ENCODE assay signal across 13 cellular contexts in the genomic region with DNA sequence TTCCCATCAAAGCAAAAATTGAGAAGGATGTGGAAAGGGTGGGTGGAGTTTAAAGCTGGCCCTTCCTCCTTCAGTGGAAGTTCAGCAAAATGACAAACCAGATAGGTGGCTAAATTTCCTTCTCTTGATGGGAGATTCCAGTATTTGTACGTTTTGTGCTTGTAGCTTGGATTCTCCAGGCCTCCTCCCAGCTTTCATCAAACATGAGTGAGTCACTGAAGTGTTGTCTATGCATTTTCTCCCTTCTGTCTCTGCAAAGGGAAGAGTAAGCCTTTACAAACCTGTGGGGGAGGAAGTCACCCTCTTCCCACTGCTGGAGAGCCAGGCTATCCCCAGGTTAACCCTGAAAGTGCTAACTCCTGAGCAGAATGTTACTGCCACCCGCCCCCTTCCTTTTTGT. TPM values are rescaled to one million over a fixed set of nuclear protein-coding genes. Genes with fewer than 3 reads are reported as not detected.
A peak's percentile ranks its signal among the peaks of the same experiment; 100 is the strongest.
DNase-seq lines count a peak whose midpoint lies in the region; ATAC-seq and TF ChIP-seq lines count a peak whose summit lies in the region.
"Had no signal": no experiment of that assay in that cellular context is flagged by ENCODE, and none has a peak within 500 bp of the region (broad histone marks: within the 10 kb centered on the region; RNA-seq: fewer than 3 reads in every experiment).

No MANE protein-coding gene starts in this region.

- H3K4me3 ChIP-seq in gastroesophageal sphincter (no peak overlapping the region), tibial artery (no peak overlapping the region)

- TF ChIP-seq CTCF in VCaP (conservative IDR thresholded peaks at IDR 0.05) (no peak), gastroesophageal sphincter (IDR thresholded peaks at IDR 0.05) (no peak), tibial artery (IDR thresholded peaks at IDR 0.05) (no peak)

- TF ChIP-seq EP300 in gastroesophageal sphincter (IDR thresholded peaks at IDR 0.05), result no peak

- no peak overlapping the region for H3K4me3 Mint-ChIP-seq in stimulated activated naive B cell treated with anti-CD40 and anti-IgM and Interleukin-4, amounts not matched to agents 10 μg/mL and 1 μg/mL and 100 μg/mL, for 72 hours
- H3K4me3 Mint-ChIP-seq: central memory CD8-positive, alpha-beta T cell had no signal

- no peaks in the 10 kb centered on the region for H3K27me3 Mint-ChIP-seq in stimulated activated naive B cell treated with anti-CD40 and anti-IgM and Interleukin-4, amounts not matched to agents 10 μg/mL and 1 μg/mL and 100 μg/mL, for 72 hours
- H3K27me3 Mint-ChIP-seq: central memory CD8-positive, alpha-beta T cell had no signal

- H3K36me3 ChIP-seq in gastroesophageal sphincter, result peaks cover 0 to 12% of the 10 kb centered on the region in 2 donors
- H3K36me3 ChIP-seq in tibial artery, result peaks cover 0 to 9% (median 0%) of the 10 kb centered on the region in 3 donors

- H3K27me3 ChIP-seq in gastroesophageal sphincter (no peaks in the 10 kb centered on the region), tibial artery (no peaks in the 10 kb centered on the region)

- H3K9me3 ChIP-seq in gastroesophageal sphincter (no peaks in the 10 kb centered on the region), tibial artery (no peaks in the 10 kb centered on the region)

- no peaks in the 10 kb centered on the region for H3K9me3 Mint-ChIP-seq in stimulated activated naive B cell treated with anti-CD40 and anti-IgM and Interleukin-4, amounts not matched to agents 10 μg/mL and 1 μg/mL and 100 μg/mL, for 72 hours
- H3K9me3 Mint-ChIP-seq: central memory CD8-positive, alpha-beta T cell had no signal

- ATAC-seq in gastroesophageal sphincter, result no peak
- no peak for ATAC-seq in stimulated activated naive B cell treated with anti-CD40 and anti-IgM and Interleukin-4, amounts not matched to agents 10 μg/mL and 1 μg/mL and 100 μg/mL, for 72 hours (replicated peaks)

- H3K4me1 Mint-ChIP-seq in stimulated activated naive B cell treated with anti-CD40 and anti-IgM and Interleukin-4, amounts not matched to agents 10 μg/mL and 1 μg/mL and 100 μg/mL, for 72 hours, result peaks cover 41 to 88% of the 10 kb centered on the region in 2 donors

- TF ChIP-seq POLR2A in gastroesophageal sphincter (IDR thresholded peaks at IDR 0.05), result no peak

- H3K4me1 ChIP-seq in gastroesophageal sphincter, result peaks cover 0 to 77% (median 34%) of the 10 kb centered on the region in 3 donors
- H3K4me1 ChIP-seq in tibial artery, result peaks cover 0 to 75% (median 31%) of the 10 kb centered on the region in 4 donors

- DNase-seq in ELR (ENCODE audit: low read depth), result peak; percentile 75
- no peak for DNase-seq in stimulated activated naive B cell treated with anti-CD40 and anti-IgM and Interleukin-4, amounts not matched to agents 10 μg/mL and 1 μg/mL and 100 μg/mL, for 72 hours
- no peak for DNase-seq in tibial artery
- no peak for DNase-seq in activated gamma-delta T cell treated with Interleukin-2 at 50 U/mL for 16 hours
- no peak for DNase-seq in NCI-H345 treated with DMSO at 0.1 percent for 48 hours (lab: John Stamatoyannopoulos, UW; ENCODE audit: unreplicated experiment)
- DNase-seq in iPS-NIHi11 (ENCODE audit: low spot score), result no peak
- DNase-seq: activated CD4-positive, alpha-beta T cell treated with anti-CD3 and anti-CD28 coated beads, Interleukin-2, amount 50 U/mL, for 1 hour; Karpas-422; left cardiac atrium; stimulated activated CD4-positive, alpha-beta T cell treated with anti-CD3 and anti-CD28 coated beads, Interleukin-12 subunit alpha, Interleukin-12 subunit beta, amount 100 ng/mL, for 4 hours had no signal

- H3K27ac ChIP-seq in VCaP, result peak overlapping the region; percentile 96
- peak overlapping the region in 3 of 4 donors; percentile 35 to 42 (median 36) for H3K27ac ChIP-seq in gastroesophageal sphincter
- H3K27ac ChIP-seq in tibial artery, result no peak overlapping the region

- intact Hi-C loops in tibial artery (cut with DNase I; ENCODE audit: low total_unique reads), result no loop called here

- H3K27ac Mint-ChIP-seq in stimulated activated naive B cell treated with anti-CD40 and anti-IgM and Interleukin-4, amounts not matched to agents 10 μg/mL and 1 μg/mL and 100 μg/mL, for 72 hours, result peak overlapping the region; percentile 37

- H3K36me3 Mint-ChIP-seq in stimulated activated naive B cell treated with anti-CD40 and anti-IgM and Interleukin-4, amounts not matched to agents 10 μg/mL and 1 μg/mL and 100 μg/mL, for 72 hours, result peaks cover 15 to 43% of the 10 kb centered on the region in 2 donors

- 0 to 44% methylated on average over 1 to 2 of the region's 2 CpGs for WGBS in gastroesophageal sphincter (ENCODE audit: low coverage in 1 of 2), 2 donors

RNA-seq across cellular contexts. Expression of a gene that starts 6.4 kb away (rescaled TPM):
- 10 to 100 TPM; 17.4 to 42.5 (median 23.8) TPM for total RNA-seq in gastroesophageal sphincter

RNA-seq across cellular contexts. Expression of a gene that starts 32.0 kb away (rescaled TPM):
- total RNA-seq in gastroesophageal sphincter, result 10 to 100 TPM; 14.3 to 18.6 (median 15.5) TPM

Comparison
In these comparisons a context has a peak if more than half of its experiments do, and no peak if none do; other contexts are left out.
1. H3K27ac ChIP-seq: peak in VCaP (single experiment) and gastroesophageal sphincter (3 of 4); none in tibial artery (0 of 2).